ENCODE assay signal across 1 cellular context in genomic region chr7:23012186-23012585, GRCh38.
TF ChIP-seq lines count a peak whose summit lies in the region.

No MANE protein-coding gene starts in this region.

TF ChIP-seq in GM23338, 12 proteins besides CTCF, POLR2A, EP300 and RAD21 (continued from another document):
- no peak for TF ChIP-seq ETS1 (IDR thresholded peaks at IDR 0.05)
- no peak for TF ChIP-seq REST (IDR thresholded peaks at IDR 0.05; ENCODE audit: unreplicated experiment)
- no peak for TF ChIP-seq ZNF114 (CRISPR knock-in tag; IDR thresholded peaks at IDR 0.05)
TF ChIP-seq in GM23338: peak in this region for 0.
